13 cellular contexts compared by ENCODE assay signal in genomic region chr22:42907404-42908081, GRCh38. TPM values are rescaled to one million over a fixed set of nuclear protein-coding genes. Genes with fewer than 3 reads are reported as not detected.
DNase-seq lines count a peak whose midpoint lies in the region; ATAC-seq and TF ChIP-seq lines count a peak whose summit lies in the region.
"Had no signal": no experiment of that assay in that cellular context is flagged by ENCODE, and none has a peak within 500 bp of the region (broad histone marks: within the 10 kb centered on the region; RNA-seq: fewer than 3 reads in every experiment).

No MANE protein-coding gene starts in this region.

- TF ChIP-seq POLR2A in transverse colon (IDR thresholded peaks at IDR 0.05), result no peak

- in situ Hi-C loops in transverse colon (cut with MboI; ENCODE audit: low pct_ligation_motif_present in 1 of 4, low pct_unique_long_range_greater_than_20kb in 1 of 4, low sequenced_read_pairs in 3 of 4), result no loop called here

- H3K36me3 Mint-ChIP-seq in nephron (ENCODE audit: low read depth) (peaks cover 10% of the 10 kb centered on the region), natural killer cell (no peaks in the 10 kb centered on the region)

- DNase-seq in ascending aorta (ENCODE audit: low spot score in 2 of 2) (no peak), transverse colon (no peak), hepatic stellate cell (ENCODE audit: low spot score) (no peak), natural killer cell (no peak)
- DNase-seq in stimulated activated naive CD8-positive, alpha-beta T cell treated with anti-CD3 and anti-CD28 coated beads, Interleukin-15, amount 100 ng/mL, for 72 hours, result no peak
- DNase-seq: activated CD4-positive, alpha-beta T cell treated with anti-CD3 and anti-CD28 coated beads, Interleukin-2, amount 50 U/mL, for 48 hours; DND-41; NCI-H2107; stimulated activated CD4-positive, alpha-beta T cell treated with anti-CD3 and anti-CD28 coated beads, Interleukin-15, amount 100 ng/mL, for 24 hours had no signal

- H3K27ac Mint-ChIP-seq in nephron (peak overlapping the region; percentile 75 to 87 (median 78)), natural killer cell (no peak overlapping the region)
- no peak overlapping the region for H3K27ac Mint-ChIP-seq in stimulated activated naive CD8-positive, alpha-beta T cell treated with anti-CD3 and anti-CD28 coated beads, Interleukin-15, amount 100 ng/mL, for 72 hours
- H3K27ac Mint-ChIP-seq: type B pancreatic cell had no signal

- no peaks in the 10 kb centered on the region for H3K9me3 Mint-ChIP-seq in nephron
- H3K9me3 Mint-ChIP-seq in natural killer cell, result no peaks in the 10 kb centered on the region
- H3K9me3 Mint-ChIP-seq in stimulated activated naive CD8-positive, alpha-beta T cell treated with anti-CD3 and anti-CD28 coated beads, Interleukin-15, amount 100 ng/mL, for 72 hours, result no peaks in the 10 kb centered on the region
- H3K9me3 Mint-ChIP-seq: type B pancreatic cell had no signal

- intact Hi-C loops in ascending aorta (cut with DNase I), result loop anchor here (2.0 to 5.0 kb wide), 2 partner anchors 40 to 107 kb away; partner anchors contain the start of gene PACSIN2
- intact Hi-C loops in transverse colon (cut with DNase I; ENCODE audit: low total_unique reads), result no loop called here
- intact Hi-C loops in natural killer cell (cut with micrococcal nuclease), result no loop called here

- no peaks in the 10 kb centered on the region for H3K9me3 ChIP-seq in ascending aorta
- no peaks in the 10 kb centered on the region for H3K9me3 ChIP-seq in transverse colon

- no peak overlapping the region for H3K4me3 ChIP-seq in ascending aorta
- no peak overlapping the region for H3K4me3 ChIP-seq in transverse colon

- H3K36me3 ChIP-seq in ascending aorta, result peaks cover 5 to 12% of the 10 kb centered on the region in 2 donors
- no peaks in the 10 kb centered on the region for H3K36me3 ChIP-seq in transverse colon

- peaks cover 92% of the 10 kb centered on the region for H3K4me1 Mint-ChIP-seq in nephron
- H3K4me1 Mint-ChIP-seq in natural killer cell, result peaks cover 6 to 8% of the 10 kb centered on the region in 2 donors
- peaks cover 6% of the 10 kb centered on the region for H3K4me1 Mint-ChIP-seq in stimulated activated naive CD8-positive, alpha-beta T cell treated with anti-CD3 and anti-CD28 coated beads, Interleukin-15, amount 100 ng/mL, for 72 hours

- H3K27me3 ChIP-seq in ascending aorta, result no peaks in the 10 kb centered on the region
- no peaks in the 10 kb centered on the region for H3K27me3 ChIP-seq in transverse colon

- 86 to 94% methylated on average over 11 to 22 of the region's 22 CpGs for WGBS in transverse colon (ENCODE audit: low coverage in 1 of 2), 2 donors

- peak overlapping the region; percentile 66 to 87 for H3K27ac ChIP-seq in ascending aorta
- H3K27ac ChIP-seq in transverse colon, result peak overlapping the region; percentile 52 to 74 (median 62)

- ATAC-seq in esophagus mucosa (peak; percentile 77), HG02678 (IDR thresholded peaks at IDR 0.05; ENCODE audit: unreplicated experiment) (no peak), natural killer cell (no peak)
- no peak for ATAC-seq in stimulated activated naive CD8-positive, alpha-beta T cell treated with anti-CD3 and anti-CD28 coated beads, Interleukin-15, amount 100 ng/mL, for 72 hours

- TF ChIP-seq CTCF in ascending aorta (IDR thresholded peaks at IDR 0.05) (peak in 1 of 3 experiments; percentile 13), nephron (IDR thresholded peaks at IDR 0.05; ENCODE audit: unreplicated experiment in 3 of 3) (no peak), transverse colon (IDR thresholded peaks at IDR 0.05) (no peak), natural killer cell (IDR thresholded peaks at IDR 0.05) (no peak)

- no peak for TF ChIP-seq EP300 in transverse colon (IDR thresholded peaks at IDR 0.05; ENCODE audit: low read depth)

- no peaks in the 10 kb centered on the region for H3K27me3 Mint-ChIP-seq in nephron (ENCODE audit: low read depth)
- H3K27me3 Mint-ChIP-seq in natural killer cell (ENCODE audit: low read depth in 2 of 2), result no peaks in the 10 kb centered on the region
- no peaks in the 10 kb centered on the region for H3K27me3 Mint-ChIP-seq in stimulated activated naive CD8-positive, alpha-beta T cell treated with anti-CD3 and anti-CD28 coated beads, Interleukin-15, amount 100 ng/mL, for 72 hours
- H3K27me3 Mint-ChIP-seq: type B pancreatic cell had no signal

- H3K4me3 Mint-ChIP-seq in nephron, result peak overlapping the region in 1 of 3 experiments; percentile 37
- no peak overlapping the region for H3K4me3 Mint-ChIP-seq in natural killer cell
- no peak overlapping the region for H3K4me3 Mint-ChIP-seq in stimulated activated naive CD8-positive, alpha-beta T cell treated with anti-CD3 and anti-CD28 coated beads, Interleukin-15, amount 100 ng/mL, for 72 hours
- H3K4me3 Mint-ChIP-seq: type B pancreatic cell had no signal

- H3K4me1 ChIP-seq in ascending aorta (peaks cover 30 to 50% of the 10 kb centered on the region in 2 donors), transverse colon (peaks cover 25 to 47% (median 34%) of the 10 kb centered on the region in 4 donors)

RNA-seq across cellular contexts. Expression of gene ARFGAP3, which starts 50.5 kb away (rescaled TPM):
- total RNA-seq in ascending aorta, result 21.6 TPM
- total RNA-seq in esophagus mucosa, result 18.9 TPM
- total RNA-seq in transverse colon, result 10 to 100 TPM; 24.3 to 43.5 (median 33.3) TPM
- total RNA-seq in natural killer cell, result 10 to 100 TPM; 46.3 to 58.0 (median 53.8) TPM

Comparison
In these comparisons a context has a peak if more than half of its experiments do, and no peak if none do; other contexts are left out.
1. H3K27ac Mint-ChIP-seq: peak in nephron (3 of 3); none in natural killer cell (0 of 2) and stimulated activated naive CD8-positive, alpha-beta T cell treated with anti-CD3 and anti-CD28 coated beads, Interleukin-15, amount 100 ng/mL, for 72 hours (0 of 2).